ENCODE assay signal across 1 cellular context in genomic region chr12:575129-575502, GRCh38.
TF ChIP-seq lines count a peak whose summit lies in the region.

No MANE protein-coding gene starts in this region.

TF ChIP-seq in HCT116, 20 proteins besides CTCF, POLR2A, EP300 and RAD21 (continued from another document):
- TF ChIP-seq REST (IDR thresholded peaks at IDR 0.05; ENCODE audit: low read depth) = no peak
- TF ChIP-seq CEBPB (IDR thresholded peaks at IDR 0.05; ENCODE audit: low read depth) = no peak
- TF ChIP-seq EGR1 (IDR thresholded peaks at IDR 0.05; ENCODE audit: low read depth) = no peak
- no peak for TF ChIP-seq FOSL1 (IDR thresholded peaks at IDR 0.05; ENCODE audit: low read depth)
- TF ChIP-seq JUND (IDR thresholded peaks at IDR 0.05) = no peak
- TF ChIP-seq ZBTB33 (IDR thresholded peaks at IDR 0.05; ENCODE audit: extremely low read depth, insufficient replicate concordance, low read length) = no peak
- no peak for TF ChIP-seq SIN3A (IDR thresholded peaks at IDR 0.05; ENCODE audit: low read depth)
- TF ChIP-seq ELF1 (IDR thresholded peaks at IDR 0.05; ENCODE audit: borderline replicate concordance, low read depth) = no peak
- TF ChIP-seq ZFX (IDR thresholded peaks at IDR 0.05) = no peak
- no peak for TF ChIP-seq SRF (IDR thresholded peaks at IDR 0.05; ENCODE audit: low read depth)
